In the genomic region with DNA sequence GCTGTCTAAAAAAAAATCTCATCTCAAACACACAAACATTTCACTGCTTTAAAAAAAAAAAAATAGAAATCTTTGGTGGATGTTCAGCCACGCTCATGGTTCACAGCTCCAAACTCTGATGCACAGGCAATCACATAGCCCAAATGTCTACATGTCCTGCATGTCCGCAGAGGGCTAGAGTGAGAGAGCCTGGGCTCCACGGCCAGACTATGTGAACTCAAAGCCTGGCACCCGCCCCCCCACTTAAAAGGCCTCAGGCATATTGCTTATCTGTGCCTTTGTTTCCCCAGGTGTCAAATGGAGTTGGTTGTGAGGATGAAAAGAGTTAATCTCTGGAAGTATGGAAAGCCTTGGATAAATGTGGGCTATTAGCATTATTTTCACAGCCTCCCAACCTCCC, we compare ENCODE assay signal across 19 cellular contexts. TPM values are rescaled to one million over a fixed set of nuclear protein-coding genes. Genes with fewer than 3 reads are reported as not detected.
"Had no signal": no experiment of that assay in that cellular context is flagged by ENCODE, and none has a peak within 500 bp of the region (broad histone marks: within the 10 kb centered on the region; RNA-seq: fewer than 3 reads in every experiment).

No MANE protein-coding gene starts in this region.

- DNase-seq: activated CD4-positive, alpha-beta T cell treated with anti-CD3 and anti-CD28 coated beads, Interleukin-2, amount 50 U/mL, for 4 hours; activated CD4-positive, CD25-positive, alpha-beta regulatory T cell treated with anti-CD3 and anti-CD28 coated beads, Interleukin-2, amount 50 U/mL, for 72 hours; activated naive CD8-positive, alpha-beta T cell treated with anti-CD3 and anti-CD28 coated beads for 36 hours; activated T-cell treated with anti-CD3 and anti-CD28 coated beads, Interleukin-2, amount 50 U/mL, for 4 hours; cerebellar nuclear complex; effector memory CD4-positive, alpha-beta T cell; heart left ventricle; pancreas; SK-N-SH; stimulated activated CD4-positive, alpha-beta T cell treated with anti-CD3 and anti-CD28 coated beads, Interleukin-15, amount 100 ng/mL, for 24 hours; stimulated activated CD4-positive, alpha-beta T cell treated with anti-CD3 and anti-CD28 coated beads, Interleukin-4, amount 100 ng/mL, for 1 hour; stimulated activated naive CD4-positive, alpha-beta T cell; T-cell; T1000 had no signal

- H3K9me3 ChIP-seq: pancreas, SK-N-SH had no signal

- H3K27ac ChIP-seq: epithelial cell of prostate, neural progenitor cell, pancreas had no signal

- H3K27ac Mint-ChIP-seq: activated naive CD8-positive, alpha-beta T cell treated with anti-CD3 and anti-CD28 coated beads for 36 hours; dendritic cell treated with granulocyte-macrophage colony-stimulating factor and Interleukin-4, amounts not matched to agents 40 ng/mL and 50 ng/mL, for 4 days; neural progenitor cell; T-cell; type B pancreatic cell had no signal

- H3K4me3 Mint-ChIP-seq: activated naive CD8-positive, alpha-beta T cell treated with anti-CD3 and anti-CD28 coated beads for 36 hours; activated T-cell treated with anti-CD3 and anti-CD28 coated beads, Interleukin-2, amount 50 U/mL, for 4 hours; dendritic cell treated with granulocyte-macrophage colony-stimulating factor and Interleukin-4, amounts not matched to agents 40 ng/mL and 50 ng/mL, for 4 days; neural progenitor cell; T-cell; type B pancreatic cell had no signal

- H3K27me3 ChIP-seq: heart left ventricle, neural progenitor cell, pancreas had no signal

- H3K36me3 Mint-ChIP-seq: activated naive CD8-positive, alpha-beta T cell treated with anti-CD3 and anti-CD28 coated beads for 36 hours; neural progenitor cell had no signal

- H3K27me3 Mint-ChIP-seq: type B pancreatic cell had no signal

- H3K4me3 ChIP-seq: heart left ventricle, neural progenitor cell, pancreas had no signal

- ATAC-seq: activated T-cell treated with anti-CD3 and anti-CD28 coated beads, Interleukin-2, amount 50 U/mL, for 4 hours; heart left ventricle; pancreas; T-cell had no signal

- H3K36me3 ChIP-seq: heart left ventricle, neural progenitor cell, pancreas had no signal

RNA-seq across cellular contexts. Expression of a gene that starts 10.5 kb away (rescaled TPM):
- polyA plus RNA-seq: immature natural killer cell had no signal
